1 cellular context compared by ENCODE assay signal in genomic region chr4:3488791-3489190, GRCh38.
TF ChIP-seq lines count a peak whose summit lies in the region.

No MANE protein-coding gene starts in this region.

TF ChIP-seq in K562, 482 proteins besides CTCF, POLR2A, EP300 and RAD21:
- TF ChIP-seq U2AF2 (optimal IDR thresholded peaks at IDR 0.05; ENCODE audit: low read depth, low read length) (no peak), NFRKB (IDR thresholded peaks at IDR 0.05; ENCODE audit: low read depth) (no peak), ZNF217 (CRISPR knock-in tag; IDR thresholded peaks at IDR 0.05) (no peak), ZBTB7A (IDR thresholded peaks at IDR 0.05; ENCODE audit: borderline replicate concordance, control insufficient read depth, low read depth, low read length) (peak; percentile 33; the same call in 1 of the 2 replicates), VEZF1 (CRISPR knock-in tag; IDR thresholded peaks at IDR 0.05) (no peak), MYC (IDR thresholded peaks at IDR 0.05; ENCODE audit: low read depth, low read length) (no peak), MYC (CRISPR knock-in tag; IDR thresholded peaks at IDR 0.05; ENCODE audit: borderline replicate concordance, low read depth) (no peak), CREB1 (IDR thresholded peaks at IDR 0.05) (no peak), CREB1 (CRISPR knock-in tag; IDR thresholded peaks at IDR 0.05) (no peak)
